29 cellular contexts compared by ENCODE assay signal in the genomic region with DNA sequence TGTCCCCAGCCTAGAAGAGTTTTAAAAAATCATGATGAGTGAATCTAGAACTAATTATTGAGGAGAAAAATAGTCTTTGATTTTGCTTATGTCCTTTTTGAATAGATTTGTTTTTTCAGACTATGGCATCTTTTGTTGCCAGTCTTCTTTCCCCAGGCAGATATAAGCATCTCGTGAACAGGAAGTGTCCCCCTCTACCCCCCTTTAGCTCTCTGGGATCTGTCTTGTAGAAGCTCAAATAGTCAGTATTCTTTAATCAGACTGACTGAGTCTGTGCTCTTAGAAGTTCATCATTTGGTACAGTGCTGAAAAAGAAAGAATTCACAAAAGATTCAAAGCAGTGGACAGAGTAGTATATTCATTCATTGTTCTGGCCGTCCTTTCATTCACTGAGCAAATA.
"Had no signal": no experiment of that assay in that cellular context is flagged by ENCODE, and none has a peak within 500 bp of the region (broad histone marks: within the 10 kb centered on the region; RNA-seq: fewer than 3 reads in every experiment).

No MANE protein-coding gene starts in this region.

- H3K27me3 Mint-ChIP-seq: stimulated activated memory B cell treated with anti-CD40 and anti-IgM and Interleukin-4, amounts not matched to agents 10 μg/mL and 1 μg/mL and 100 μg/mL, for 72 hours; stimulated activated naive CD8-positive, alpha-beta T cell treated with anti-CD3 and anti-CD28 coated beads, Interleukin-15, amount 100 ng/mL, for 72 hours; type B pancreatic cell had no signal

- H3K36me3 ChIP-seq: neural progenitor cell, ovary, right lobe of liver, sigmoid colon, suprapubic skin, tibial artery, transverse colon, upper lobe of right lung, uterus had no signal

- H3K9me3 ChIP-seq: ovary, psoas muscle, right lobe of liver, sigmoid colon, suprapubic skin, testis, tibial artery, transverse colon, upper lobe of right lung, uterus had no signal

- H3K36me3 Mint-ChIP-seq: natural killer cell, neural progenitor cell had no signal

- H3K9ac ChIP-seq: neural progenitor cell, parathyroid adenoma had no signal

- H3K27ac Mint-ChIP-seq: natural killer cell; nephron; neural progenitor cell; progenitor cell of endocrine pancreas; stimulated activated memory B cell treated with anti-CD40 and anti-IgM and Interleukin-4, amounts not matched to agents 10 μg/mL and 1 μg/mL and 100 μg/mL, for 72 hours; stimulated activated naive CD8-positive, alpha-beta T cell treated with anti-CD3 and anti-CD28 coated beads, Interleukin-15, amount 100 ng/mL, for 72 hours; type B pancreatic cell had no signal

- H3K4me2 ChIP-seq: neural progenitor cell had no signal

- H3K9me3 Mint-ChIP-seq: natural killer cell; nephron; neural progenitor cell; stimulated activated memory B cell treated with anti-CD40 and anti-IgM and Interleukin-4, amounts not matched to agents 10 μg/mL and 1 μg/mL and 100 μg/mL, for 72 hours; stimulated activated naive CD8-positive, alpha-beta T cell treated with anti-CD3 and anti-CD28 coated beads, Interleukin-15, amount 100 ng/mL, for 72 hours; type B pancreatic cell had no signal

- H3K4me3 ChIP-seq: neural progenitor cell, ovary, psoas muscle, right lobe of liver, sigmoid colon, suprapubic skin, testis, tibial artery, transverse colon, upper lobe of right lung, uterus had no signal

- H3K27me3 ChIP-seq: neural progenitor cell, ovary, right lobe of liver, sigmoid colon, suprapubic skin, testis, tibial artery, transverse colon, upper lobe of right lung, uterus had no signal

- H3K4me1 Mint-ChIP-seq: neural progenitor cell; stimulated activated naive CD8-positive, alpha-beta T cell treated with anti-CD3 and anti-CD28 coated beads, Interleukin-15, amount 100 ng/mL, for 72 hours had no signal

- H3K27ac ChIP-seq: neural progenitor cell, ovary, parathyroid adenoma, psoas muscle, right lobe of liver, suprapubic skin, testis, tibial artery, upper lobe of right lung, uterus had no signal

- DNase-seq: natural killer cell; occipital lobe; ovary; posterior cingulate gyrus; psoas muscle; right cardiac atrium; right lobe of liver; sigmoid colon; small intestine; stimulated activated CD4-positive, alpha-beta T cell treated with anti-CD3 and anti-CD28 coated beads, Interleukin-15, amount 100 ng/mL, for 24 hours; stimulated activated CD4-positive, alpha-beta T cell treated with anti-CD3 and anti-CD28 coated beads, Interleukin-2, amount 100 ng/mL, for 24 hours; stimulated activated CD4-positive, alpha-beta T cell treated with anti-CD3 and anti-CD28 coated beads, Interleukin-2, amount 100 ng/mL, for 48 hours; stimulated activated CD4-positive, alpha-beta T cell treated with anti-CD3 and anti-CD28 coated beads, Interleukin-4, amount 100 ng/mL, for 24 hours; stimulated activated naive CD4-positive, alpha-beta T cell; stimulated activated naive CD8-positive, alpha-beta T cell treated with anti-CD3 and anti-CD28 coated beads, Interleukin-15, amount 100 ng/mL, for 72 hours; stimulated activated naive CD8-positive, alpha-beta T cell treated with anti-CD3 and anti-CD28 coated beads, Interleukin-15, Interleukin-2, amounts not matched to agents 100 U/mL and 50 U/mL, for 24 hours; substantia nigra; testis; tibial artery; transverse colon; upper lobe of right lung; uterus had no signal

- ATAC-seq: natural killer cell; psoas muscle; right cardiac atrium; right lobe of liver; stimulated activated memory B cell treated with anti-CD40 and anti-IgM and Interleukin-4, amounts not matched to agents 10 μg/mL and 1 μg/mL and 100 μg/mL, for 72 hours; stimulated activated naive CD8-positive, alpha-beta T cell treated with anti-CD3 and anti-CD28 coated beads, Interleukin-15, amount 100 ng/mL, for 72 hours; stimulated activated naive CD8-positive, alpha-beta T cell treated with anti-CD3 and anti-CD28 coated beads, Interleukin-15, Interleukin-2, amounts not matched to agents 100 U/mL and 50 U/mL, for 24 hours; upper lobe of right lung had no signal

- H2AFZ ChIP-seq: neural progenitor cell, parathyroid adenoma had no signal

- H3K4me1 ChIP-seq: neural progenitor cell, psoas muscle, right lobe of liver, suprapubic skin, testis, transverse colon, upper lobe of right lung, uterus had no signal

- H3K4me3 Mint-ChIP-seq: natural killer cell; nephron; neural progenitor cell; stimulated activated memory B cell treated with anti-CD40 and anti-IgM and Interleukin-4, amounts not matched to agents 10 μg/mL and 1 μg/mL and 100 μg/mL, for 72 hours; stimulated activated naive CD8-positive, alpha-beta T cell treated with anti-CD3 and anti-CD28 coated beads, Interleukin-15, amount 100 ng/mL, for 72 hours; type B pancreatic cell had no signal
